1 cellular context compared by ENCODE assay signal in genomic region chr1:27581823-27582243, GRCh38.
TF ChIP-seq lines count a peak whose summit lies in the region.

No MANE protein-coding gene starts in this region.

TF ChIP-seq in HEK293, 187 proteins besides CTCF, POLR2A, EP300 and RAD21 (continued from another document):
- TF ChIP-seq PRDM10 (tag by site-specific recombination; IDR thresholded peaks at IDR 0.05) (no peak), ZSCAN5A (tag by site-specific recombination; IDR thresholded peaks at IDR 0.05) (no peak), ZNF221 (tag by site-specific recombination; IDR thresholded peaks at IDR 0.05; ENCODE audit: borderline replicate concordance) (no peak), ZNF266 (tag by site-specific recombination; IDR thresholded peaks at IDR 0.05; ENCODE audit: low read depth) (no peak), ZNF600 (tag by site-specific recombination; IDR thresholded peaks at IDR 0.05) (peak; percentile 38; the same call in 1 of the 2 replicates)
